Comparison of ENCODE assay signal across 16 cellular contexts in genomic region chr7:38681882-38682281, GRCh38. TPM values are rescaled to one million over a fixed set of nuclear protein-coding genes. Genes with fewer than 3 reads are reported as not detected.
DNase-seq lines count a peak whose midpoint lies in the region; ATAC-seq and TF ChIP-seq lines count a peak whose summit lies in the region.
"Had no signal": no experiment of that assay in that cellular context is flagged by ENCODE, and none has a peak within 500 bp of the region (broad histone marks: within the 10 kb centered on the region; RNA-seq: fewer than 3 reads in every experiment).

No MANE protein-coding gene starts in this region.

- no peak overlapping the region for H3K4me3 ChIP-seq in fibroblast of mammary gland (ENCODE audit: control insufficient read depth, low read depth, low read length)
- H3K4me3 ChIP-seq in lower lobe of right lung, result no peak overlapping the region
- H3K4me3 ChIP-seq: psoas muscle, tibial nerve had no signal

- no peak for TF ChIP-seq CTCF in fibroblast of mammary gland (conservative IDR thresholded peaks at IDR 0.05; ENCODE audit: control insufficient read depth, insufficient read depth, low read depth, low read length)
- TF ChIP-seq CTCF in lower lobe of right lung (IDR thresholded peaks at IDR 0.05), result no peak

- intact Hi-C loops in lower lobe of right lung (cut with DNase I), result no loop called here

- no peaks in the 10 kb centered on the region for H3K4me1 ChIP-seq in lower lobe of right lung
- H3K4me1 ChIP-seq: psoas muscle, tibial nerve had no signal

- H3K36me3 ChIP-seq in lower lobe of right lung, result no peaks in the 10 kb centered on the region
- H3K36me3 ChIP-seq: tibial nerve had no signal

- peak; percentile 27 for DNase-seq in DMS53 treated with DMSO at 0.1 percent for 48 hours (lab: John Stamatoyannopoulos, UW; ENCODE audit: unreplicated experiment)
- peak; percentile 39 for DNase-seq in NCI-H1694 treated with DMSO at 0.1 percent for 48 hours (lab: John Stamatoyannopoulos, UW)
- DNase-seq in NCI-H524 treated with DMSO at 0.1 percent for 48 hours (lab: John Stamatoyannopoulos, UW), result peak; percentile 76
- peak; percentile 86 for DNase-seq in fibroblast of mammary gland (ENCODE audit: low read depth)
- no peak for DNase-seq in NK-92 treated with Interleukin-12 subunit alpha and Interleukin-12 subunit beta, amount 100 ng/mL, for 24 hours (lab: John Stamatoyannopoulos, UW)
- DNase-seq in cortex of kidney (lab: John Stamatoyannopoulos, UW), result no peak
- no peak for DNase-seq in lower lobe of right lung
- DNase-seq: activated CD4-positive, CD25-positive, alpha-beta regulatory T cell; amygdala; HFFc6; natural killer cell; psoas muscle; SHP77 had no signal

- ATAC-seq in GM19023 (IDR thresholded peaks at IDR 0.05; ENCODE audit: unreplicated experiment), result no peak
- no peak for ATAC-seq in lower lobe of right lung
- ATAC-seq: natural killer cell; psoas muscle; stimulated activated memory B cell treated with anti-CD40 and anti-IgM and Interleukin-4, amounts not matched to agents 10 μg/mL and 1 μg/mL and 100 μg/mL, for 72 hours had no signal

- no peak overlapping the region for H3K27ac ChIP-seq in lower lobe of right lung
- H3K27ac ChIP-seq: psoas muscle, tibial nerve had no signal

- no peaks in the 10 kb centered on the region for H3K9me3 ChIP-seq in lower lobe of right lung

- no peaks in the 10 kb centered on the region for H3K27me3 ChIP-seq in lower lobe of right lung (ENCODE audit: low read depth)
- H3K27me3 ChIP-seq: tibial nerve had no signal

RNA-seq across cellular contexts. Expression of gene AMPH, which starts 50.7 kb away (rescaled TPM):
- total RNA-seq in lower lobe of right lung, result 1.2 TPM

Comparison
In these comparisons a context has a peak if more than half of its experiments do, and no peak if none do; other contexts are left out.
1. DNase-seq: peak in DMS53 treated with DMSO at 0.1 percent for 48 hours (single experiment), NCI-H1694 treated with DMSO at 0.1 percent for 48 hours (single experiment), NCI-H524 treated with DMSO at 0.1 percent for 48 hours (single experiment) and fibroblast of mammary gland (single experiment); none in NK-92 treated with Interleukin-12 subunit alpha and Interleukin-12 subunit beta, amount 100 ng/mL, for 24 hours (single experiment), cortex of kidney (single experiment) and lower lobe of right lung (single experiment).